In the genomic region with DNA sequence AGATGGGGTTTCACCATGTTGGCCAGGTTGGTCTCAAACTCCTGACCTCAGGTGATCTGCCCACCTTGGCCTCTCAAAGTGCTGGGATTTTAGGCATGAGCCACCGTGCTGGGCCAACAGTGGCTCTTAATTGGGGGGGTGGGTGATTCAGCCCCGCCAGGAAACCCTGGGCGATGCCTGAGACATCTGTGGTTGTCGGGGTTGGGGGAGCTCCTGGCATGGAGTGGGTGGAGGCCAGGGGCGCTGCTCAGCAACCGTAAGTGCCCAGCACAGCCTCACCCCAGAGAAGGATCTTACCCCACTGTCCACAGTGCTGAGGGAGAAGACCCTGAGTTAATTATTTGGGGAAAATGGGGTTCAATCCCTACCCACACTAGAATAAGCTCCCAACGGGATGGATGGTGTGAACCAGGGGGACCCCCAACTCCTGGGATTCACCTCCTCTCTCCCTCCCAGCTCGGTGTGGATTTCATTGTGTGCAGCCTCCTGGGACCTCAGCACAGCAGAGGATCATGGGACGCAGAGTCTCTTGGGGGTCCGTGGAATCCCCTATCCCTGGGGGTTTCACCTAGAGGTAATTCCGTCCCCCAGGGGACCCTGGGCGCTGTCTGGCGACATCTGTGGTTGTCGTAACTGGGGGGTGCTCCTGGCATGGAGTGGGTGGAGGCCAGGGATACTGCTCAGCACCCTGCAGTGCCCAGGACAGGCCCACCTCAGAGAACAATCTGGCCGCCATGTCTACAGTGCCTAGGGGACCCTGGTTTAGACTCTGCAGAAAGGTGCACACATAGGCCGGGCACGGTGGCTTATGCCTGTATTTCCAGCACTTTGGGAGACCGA, we compare ENCODE assay signal across 1 cellular context.
TF ChIP-seq lines count a peak whose summit lies in the region.

No MANE protein-coding gene starts in this region.

TF ChIP-seq in GM12878, 131 proteins besides CTCF, POLR2A, EP300 and RAD21 (continued from another document):
- peak; percentile 69; the same call in 1 of the 2 replicates for TF ChIP-seq ZNF592 (IDR thresholded peaks at IDR 0.05)
- TF ChIP-seq BHLHE40 (IDR thresholded peaks at IDR 0.05; ENCODE audit: borderline replicate concordance in 1 of 2, low read depth in 2 of 2, low read length in 1 of 2): peak; percentile 7 to 45; a peak in 1 of 4 replicates
- TF ChIP-seq MYC (IDR thresholded peaks at IDR 0.05; ENCODE audit: insufficient read depth, insufficient read length, insufficient replicate concordance, low read length, severe bottlenecking): no peak
- peak; percentile 54 for TF ChIP-seq BCL3 (IDR thresholded peaks at IDR 0.05; ENCODE audit: borderline replicate concordance, insufficient read depth, low read depth, low read length, poor library complexity, severe bottlenecking)
- peak; percentile 29; the same call in 1 of the 2 replicates for TF ChIP-seq DPF2 (IDR thresholded peaks at IDR 0.05)
- no peak for TF ChIP-seq CBX3 (IDR thresholded peaks at IDR 0.05; ENCODE audit: borderline replicate concordance, low read depth)
- no peak for TF ChIP-seq TBL1XR1 (IDR thresholded peaks at IDR 0.05; ENCODE audit: low read depth, low read length)
- TF ChIP-seq JUND (IDR thresholded peaks at IDR 0.05; ENCODE audit: low read depth, low read length): no peak
- TF ChIP-seq CREB1 (IDR thresholded peaks at IDR 0.05; ENCODE audit: low read depth): no peak; the same call in 1 of the 2 replicates
- TF ChIP-seq YY1 (IDR thresholded peaks at IDR 0.05; ENCODE audit: low read depth, low read length): no peak
- TF ChIP-seq MTA3 (IDR thresholded peaks at IDR 0.05; ENCODE audit: borderline replicate concordance, low read length): no peak
- TF ChIP-seq FOXM1 (IDR thresholded peaks at IDR 0.05; ENCODE audit: low read depth, low read length): no peak
- TF ChIP-seq RELA (IDR thresholded peaks at IDR 0.05; ENCODE audit: borderline replicate concordance, partially characterized antibody): peak; percentile 94
- TF ChIP-seq ETV6 (conservative IDR thresholded peaks at IDR 0.05 in 1 of 2, IDR thresholded peaks at IDR 0.05 in 1 of 2; ENCODE audit: borderline replicate concordance in 1 of 2, low read depth in 1 of 2): 0 out of 4 replicates have a peak, but pooled peaks of 1 of the 2 experiments have one; percentile 14
